Comparison of ENCODE assay signal across 18 cellular contexts in the genomic region with DNA sequence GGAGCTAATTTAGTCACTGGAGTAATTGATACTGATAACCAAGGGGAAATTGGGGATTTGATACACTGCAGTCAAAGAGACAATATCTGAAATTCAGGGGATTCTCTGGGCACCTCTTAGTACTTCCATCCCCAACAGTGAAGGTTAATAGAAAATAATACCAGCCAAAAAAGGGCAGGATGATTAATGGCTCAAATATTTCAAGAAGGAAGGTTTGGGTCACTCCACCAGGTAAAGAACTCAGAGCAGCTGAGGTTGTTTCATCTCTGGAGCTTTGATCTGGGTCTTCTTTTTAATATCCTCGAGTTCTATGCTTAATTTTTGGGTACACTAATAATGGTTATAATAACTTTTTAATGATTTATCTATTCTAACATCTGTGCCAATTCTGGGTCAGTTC.
A peak's percentile ranks its signal among the peaks of the same experiment; 100 is the strongest.
DNase-seq lines count a peak whose midpoint lies in the region; ATAC-seq, FAIRE-seq and TF ChIP-seq lines count a peak whose summit lies in the region.
"Had no signal": no experiment of that assay in that cellular context is flagged by ENCODE, and none has a peak within 500 bp of the region (broad histone marks: within the 10 kb centered on the region; RNA-seq: fewer than 3 reads in every experiment).

No MANE protein-coding gene starts in this region.

- no peak overlapping the region for H3K23ac ChIP-seq in H1 (ENCODE audit: insufficient read length)

- H3K4ac ChIP-seq in H1 (replicated peaks; ENCODE audit: insufficient read length, low read depth, low read length) = no peak overlapping the region

- no TSS peak for BruUV-seq in HCT116 (replicated peaks; lab: Mats Ljungman, UMichigan)
- no TSS peak for BruUV-seq in PC-3 (replicated peaks; lab: Mats Ljungman, UMichigan)

- H4K20me1 ChIP-seq in HCT116 (ENCODE audit: insufficient read depth) = no peaks in the 10 kb centered on the region
- no peaks in the 10 kb centered on the region for H4K20me1 ChIP-seq in PC-3 (ENCODE audit: low read length)
- H4K20me1 ChIP-seq in H1 (replicated peaks in 1 of 2; ENCODE audit: control insufficient read depth in 1 of 2, insufficient read depth in 2 of 2, low read length in 2 of 2) = no peaks in the 10 kb centered on the region

- FAIRE-seq in H1 (lab: Jason Lieb, UNC) = no peak
- FAIRE-seq: A549, G401.6, GM12891, HepG2, HTR-8/SVneo, K562 had no signal

- H3K36me3 ChIP-seq in HCT116 (ENCODE audit: control insufficient read depth in 1 of 2, insufficient read depth in 2 of 2, low read length in 2 of 2) = no peaks in the 10 kb centered on the region
- no peaks in the 10 kb centered on the region for H3K36me3 ChIP-seq in PC-3 (ENCODE audit: low read depth, low read length)
- no peaks in the 10 kb centered on the region for H3K36me3 ChIP-seq in H1 (ENCODE audit: control insufficient read depth in 2 of 4, insufficient read depth in 4 of 4, low read length in 3 of 4)

- H3K18ac ChIP-seq in H1 (ENCODE audit: extremely low read depth, low read length) = no peak overlapping the region

- H3K79me2 ChIP-seq in HCT116 (ENCODE audit: insufficient read depth, low read length) = no peaks in the 10 kb centered on the region
- H3K79me2 ChIP-seq in PC-3 (ENCODE audit: low read length) = no peaks in the 10 kb centered on the region
- H3K79me2 ChIP-seq in H1 (ENCODE audit: control insufficient read depth in 1 of 2, insufficient read depth in 2 of 2, low read length in 2 of 2) = no peaks in the 10 kb centered on the region; a peak in 1 of 4 replicates

- no peak overlapping the region for H3K56ac ChIP-seq in H1 (replicated peaks; ENCODE audit: insufficient read length, low read depth, low read length)

- H3K14ac ChIP-seq in H1 (ENCODE audit: insufficient read length) = no peak overlapping the region

- H4K8ac ChIP-seq in H1 (ENCODE audit: extremely low read depth, insufficient read depth, low read length) = no peak overlapping the region

- H3K4me2 ChIP-seq in HCT116 (ENCODE audit: low read length) (peak overlapping the region; percentile 20), PC-3 (ENCODE audit: low read length) (no peak overlapping the region), H1 (ENCODE audit: insufficient read depth in 1 of 2, low read depth in 2 of 2, low read length in 2 of 2) (no peak overlapping the region)
- H3K4me2 ChIP-seq: A549, GM23338 had no signal

- H2BK15ac ChIP-seq in H1 (ENCODE audit: low read length) = no peak overlapping the region

- POLR2A ChIA-PET in HCT116 (lab: Charles Lee) (no interaction called here), PC-3 (lab: Charles Lee; ENCODE audit: unreplicated experiment) (no interaction called here), H1 (lab: Charles Lee; ENCODE audit: partially characterized antibody) (no interaction called here)

- H3K9ac ChIP-seq in HCT116 (ENCODE audit: low read length) (no peak overlapping the region), PC-3 (ENCODE audit: low read length) (no peak overlapping the region), H1 (replicated peaks in 1 of 4; ENCODE audit: extremely low read depth in 1 of 4, low read depth in 3 of 4, low read length in 3 of 4) (no peak overlapping the region)

- no peak overlapping the region for H2AK5ac ChIP-seq in H1 (ENCODE audit: low read depth, low read length)

- RAD21 ChIA-PET in HCT116 (lab: Charles Lee; ENCODE audit: low non-redundant PET in 1 of 2, low total read pairs in 2 of 2, uncharacterized antibody in 2 of 2, unreplicated experiment in 2 of 2) = no interaction called here

- no peaks in the 10 kb centered on the region for H3K27me3 ChIP-seq in HCT116 (ENCODE audit: insufficient read depth, low read length)
- no peaks in the 10 kb centered on the region for H3K27me3 ChIP-seq in PC-3 (ENCODE audit: low read length)
- H3K27me3 ChIP-seq in H1 (replicated peaks in 1 of 4; ENCODE audit: control insufficient read depth in 3 of 4, extremely low read depth in 1 of 4, insufficient read depth in 3 of 4, low read length in 3 of 4) = no peaks in the 10 kb centered on the region

- H2BK120ac ChIP-seq in H1 (replicated peaks; ENCODE audit: low read depth, low read length) = no peak overlapping the region

- no peak for TF ChIP-seq EP300 in H1 (IDR thresholded peaks at IDR 0.05; ENCODE audit: borderline replicate concordance in 1 of 2, low read depth in 2 of 2, low read length in 2 of 2)

- H3K23me2 ChIP-seq in H1 (ENCODE audit: low read depth, low read length) = no peaks in the 10 kb centered on the region; the same call in 1 of the 2 replicates

- H2AFZ ChIP-seq in HCT116 (ENCODE audit: low read depth, low read length, poor library complexity, severe bottlenecking) = no peak overlapping the region
- H2AFZ ChIP-seq in PC-3 (ENCODE audit: low read length) = no peak overlapping the region
- no peak overlapping the region for H2AFZ ChIP-seq in H1 (ENCODE audit: low read length)
- H2AFZ ChIP-seq: GM23338 had no signal

- no peak overlapping the region for H4K5ac ChIP-seq in H1 (ENCODE audit: insufficient read length, low read depth, low read length)

- H4K91ac ChIP-seq in H1 (replicated peaks; ENCODE audit: insufficient read length, low read length) = no peak overlapping the region

- DNase-seq in HCT116 (ENCODE audit: low read depth, low spot score) = no peak
- DNase-seq in PC-3 = peak; percentile 49
- DNase-seq in H1 (ENCODE audit: low read depth in 1 of 2, low spot score in 2 of 2) = no peak
- DNase-seq in kidney tubule cell (ENCODE audit: low spot score) = peak; percentile 65
- no peak for DNase-seq in NCI-H345 treated with DMSO at 0.1 percent for 48 hours (lab: John Stamatoyannopoulos, UW; ENCODE audit: unreplicated experiment)
- no peak for DNase-seq in NCI-H1417 treated with DMSO at 0.1 percent for 48 hours (lab: John Stamatoyannopoulos, UW)
- no peak for DNase-seq in NCI-H2107 treated with DMSO at 0.1 percent for 48 hours (lab: John Stamatoyannopoulos, UW; ENCODE audit: unreplicated experiment)
- DNase-seq: Caco-2; CD8-positive, alpha-beta memory T cell; H9 had no signal

- TF ChIP-seq POLR2A in HCT116 (IDR thresholded peaks at IDR 0.05; ENCODE audit: borderline replicate concordance, extremely low read depth, insufficient read depth, insufficient read length) = no peak
- no peak for TF ChIP-seq POLR2A in H1 (IDR thresholded peaks at IDR 0.05; ENCODE audit: control extremely low read depth in 1 of 2, low read depth in 2 of 2, low read length in 2 of 2)

- intact Hi-C loops in HCT116 (cut with micrococcal nuclease) = loop anchor here (5.0 kb wide), 1 partner anchor 218 kb away; no protein-coding TSS in a partner anchor
- intact Hi-C loops in PC-3 (cut with micrococcal nuclease) = no loop called here

- H3K79me1 ChIP-seq in H1 (ENCODE audit: low read depth, low read length) = no peaks in the 10 kb centered on the region; the same call in 1 of the 2 replicates

- 67% methylated on average over 1 of the region's 1 CpG; no CpG with 5 or more reads in 1 of the 2 experiments for WGBS in H1 (ENCODE audit: extremely low coverage in 1 of 2, insufficient coverage in 1 of 2, insufficient read length in 1 of 2, insufficient replicate concordance in 2 of 2, low coverage in 1 of 2, low lambda C conversion rate in 2 of 2, missing lambda C conversion rate in 1 of 2), 2 experiments

- H3K4me1 ChIP-seq in HCT116 (ENCODE audit: control insufficient read depth in 1 of 2, insufficient read depth in 2 of 2, low read length in 2 of 2) (peaks cover 0 to 19% of the 10 kb centered on the region in 2 experiments; a peak in 2 of 4 replicates), PC-3 (ENCODE audit: insufficient read depth, low read length) (peaks cover 9% of the 10 kb centered on the region), H1 (replicated peaks in 1 of 4; ENCODE audit: control insufficient read depth in 3 of 4, insufficient read depth in 4 of 4, low read length in 3 of 4) (no peaks in the 10 kb centered on the region)
- H3K4me1 ChIP-seq: A549 had no signal

- no peaks in the 10 kb centered on the region for H3K9me2 ChIP-seq in HCT116 (ENCODE audit: insufficient read depth)
- no peaks in the 10 kb centered on the region for H3K9me2 ChIP-seq in PC-3 (replicated peaks; ENCODE audit: low read length)

- TF ChIP-seq RAD21 in HCT116 (IDR thresholded peaks at IDR 0.05; ENCODE audit: low read depth) = no peak
- no peak for TF ChIP-seq RAD21 in H1 (IDR thresholded peaks at IDR 0.05 in 1 of 2, conservative IDR thresholded peaks at IDR 0.05 in 1 of 2; ENCODE audit: low read depth in 2 of 2, low read length in 2 of 2)

- H3K4me3 ChIP-seq in HCT116 (replicated peaks in 1 of 2; ENCODE audit: low read depth in 1 of 2, low read length in 2 of 2) = no peak overlapping the region
- no peak overlapping the region for H3K4me3 ChIP-seq in PC-3 (ENCODE audit: low read length)
- no peak overlapping the region for H3K4me3 ChIP-seq in H1 (ENCODE audit: extremely low read depth in 1 of 4, insufficient read depth in 2 of 4, low read depth in 3 of 4, low read length in 4 of 4)
- H3K4me3 ChIP-seq: A549, GM23338, K562 had no signal

- no peak overlapping the region for H2BK12ac ChIP-seq in H1 (ENCODE audit: low read depth, low read length)

- no peak overlapping the region for H2BK5ac ChIP-seq in H1 (ENCODE audit: low read depth, low read length)

- H3K27ac ChIP-seq in HCT116 (ENCODE audit: low read depth, low read length) (no peak overlapping the region), PC-3 (ENCODE audit: low read length) (no peak overlapping the region), H1 (ENCODE audit: low read depth, low read length) (no peak overlapping the region)
- H3K27ac ChIP-seq: A549 had no signal

- CTCF ChIA-PET in HCT116 (lab: Charles Lee) = no interaction called here
- CTCF ChIA-PET in PC-3 (lab: Charles Lee) = no interaction called here
- CTCF ChIA-PET in H1 (lab: Charles Lee; ENCODE audit: partially characterized antibody) = interaction anchor here (1.0 kb wide), 1 partner anchor 9 kb away, joined by 3 read pairs; no protein-coding TSS in a partner anchor

- ATAC-seq in HCT116 (peak; percentile 58; the same call in 1 of the 2 replicates), PC-3 (peak; percentile 35; the same call in 1 of the 2 replicates), HG03342 (IDR thresholded peaks at IDR 0.05; ENCODE audit: unreplicated experiment) (no peak)
- ATAC-seq: A549, GM23338, HepG2 had no signal

- H3F3A ChIP-seq in PC-3 (ENCODE audit: low read length, unreplicated experiment) = no peaks in the 10 kb centered on the region

- H2BK20ac ChIP-seq in H1 (ENCODE audit: low read length) = peak overlapping the region; percentile 34; the same call in 1 of the 2 replicates

- no peak for TF ChIP-seq CTCF in HCT116 (IDR thresholded peaks at IDR 0.05 in 2 of 3, conservative IDR thresholded peaks at IDR 0.05 in 1 of 3; ENCODE audit: borderline replicate concordance in 1 of 3, insufficient read depth in 1 of 3, low read depth in 2 of 3, low read length in 2 of 3)
- no peak for TF ChIP-seq CTCF in PC-3 (conservative IDR thresholded peaks at IDR 0.05; ENCODE audit: low read depth, low read length)
- no peak for TF ChIP-seq CTCF in H1 (IDR thresholded peaks at IDR 0.05; ENCODE audit: control extremely low read depth in 1 of 3, insufficient read depth in 1 of 3, low read depth in 1 of 3, low read length in 3 of 3)

- H3K9me3 ChIP-seq in HCT116 (ENCODE audit: control insufficient read depth in 1 of 2, insufficient read depth in 1 of 2, low read depth in 1 of 2, low read length in 2 of 2) (no peaks in the 10 kb centered on the region), PC-3 (ENCODE audit: low read length) (no peaks in the 10 kb centered on the region), H1 (ENCODE audit: insufficient read depth in 2 of 2, low read depth in 1 of 2, low read length in 1 of 2) (no peaks in the 10 kb centered on the region)
- H3K9me3 ChIP-seq: A549, Caco-2 had no signal

Comparison
In these comparisons a context has a peak if more than half of its experiments do, and no peak if none do; other contexts are left out.
1. DNase-seq: peak in PC-3 (single experiment) and kidney tubule cell (single experiment); none in HCT116 (single experiment), H1 (0 of 2), NCI-H345 treated with DMSO at 0.1 percent for 48 hours (single experiment), NCI-H1417 treated with DMSO at 0.1 percent for 48 hours (single experiment) and NCI-H2107 treated with DMSO at 0.1 percent for 48 hours (single experiment).